ENCODE assay signal across 1 cellular context in genomic region chr22:36425977-36426523, GRCh38.
TF ChIP-seq lines count a peak whose summit lies in the region.

No MANE protein-coding gene starts in this region.

TF ChIP-seq in K562, 482 proteins besides CTCF, POLR2A, EP300 and RAD21 (continued from another document):
- TF ChIP-seq SMARCE1 (IDR thresholded peaks at IDR 0.05) (peak; percentile 60; the same call in 1 of the 2 replicates), ZBTB2 (IDR thresholded peaks at IDR 0.05) (no peak), TAF9B (IDR thresholded peaks at IDR 0.05; ENCODE audit: partially characterized antibody) (peak; percentile 56)
